Comparison of ENCODE assay signal across 4 cellular contexts in the genomic region with DNA sequence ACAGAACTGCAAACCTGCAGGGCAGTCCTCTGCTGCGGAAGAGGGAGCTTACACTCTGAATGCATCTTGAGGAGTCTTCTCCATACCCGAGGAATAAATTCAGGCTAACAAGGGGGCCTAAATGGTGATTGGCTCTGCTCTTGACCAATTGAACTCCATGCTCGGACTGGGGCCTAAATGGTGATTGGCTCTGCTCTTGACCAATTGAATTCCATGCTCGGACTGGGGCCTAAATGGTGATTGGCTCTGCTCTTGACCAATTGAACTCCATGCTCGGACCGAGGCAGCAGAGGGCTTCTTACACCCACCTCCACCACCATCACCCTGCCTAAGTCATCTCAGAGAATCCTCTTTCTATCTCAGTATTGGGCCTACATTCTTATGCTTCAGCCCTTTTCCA. TPM values are rescaled to one million over a fixed set of nuclear protein-coding genes. Genes with fewer than 3 reads are reported as not detected.
"Had no signal": no experiment of that assay in that cellular context is flagged by ENCODE, and none has a peak within 500 bp of the region (broad histone marks: within the 10 kb centered on the region; RNA-seq: fewer than 3 reads in every experiment).

No MANE protein-coding gene starts in this region.

RNA-seq across cellular contexts. Expression of gene FOXD4, which starts 18.4 kb away (rescaled TPM):
- total RNA-seq: glomerular endothelial cell, left lobe of liver, mononuclear cell had no signal
- polyA plus RNA-seq: immature natural killer cell had no signal
